ENCODE assay signal across 11 cellular contexts in genomic region chr1:206955476-206956312, GRCh38. TPM values are rescaled to one million over a fixed set of nuclear protein-coding genes. Genes with fewer than 3 reads are reported as not detected.
DNase-seq lines count a peak whose midpoint lies in the region; ATAC-seq and TF ChIP-seq lines count a peak whose summit lies in the region.
"Had no signal": no experiment of that assay in that cellular context is flagged by ENCODE, and none has a peak within 500 bp of the region (broad histone marks: within the 10 kb centered on the region; RNA-seq: fewer than 3 reads in every experiment).

No MANE protein-coding gene starts in this region.

- H3K27me3 ChIP-seq in A673 (replicated peaks; ENCODE audit: insufficient read depth, low read depth, low read length, poor library complexity): peaks cover 9% of the 10 kb centered on the region

- TF ChIP-seq CTCF in Calu3 (IDR thresholded peaks at IDR 0.05; ENCODE audit: unreplicated experiment) (no peak), A673 (conservative IDR thresholded peaks at IDR 0.05; ENCODE audit: low read depth, low read length) (no peak)

- POLR2A ChIA-PET in A673 (lab: Charles Lee; ENCODE audit: low non-redundant PET): no interaction called here

- H3K4me3 ChIP-seq in A673 (ENCODE audit: low read depth, low read length, poor library complexity, severe bottlenecking): no peak overlapping the region

- intact Hi-C loops in Calu3 (cut with micrococcal nuclease; ENCODE audit: unreplicated experiment): no loop called here
- intact Hi-C loops in A673 (cut with micrococcal nuclease; ENCODE audit: unreplicated experiment): no loop called here

- H3K4me3 Mint-ChIP-seq in Calu3 (ENCODE audit: low read depth, unreplicated experiment): no peak overlapping the region

- peaks cover 61% of the 10 kb centered on the region for H3K4me1 Mint-ChIP-seq in Calu3 (ENCODE audit: low read depth, unreplicated experiment)

- no peaks in the 10 kb centered on the region for H3K36me3 ChIP-seq in A673 (ENCODE audit: insufficient read depth, low read length, poor library complexity, severe bottlenecking)

- DNase-seq in Calu3 (no peak), HT-29 (ENCODE audit: low spot score) (peak; percentile 52), kidney tubule cell (ENCODE audit: low spot score) (peak; percentile 44), DMS53 (lab: John Stamatoyannopoulos, UW) (no peak), AML-193 (lab: John Stamatoyannopoulos, UW) (no peak), A673 (ENCODE audit: low spot score) (no peak), SHP77 (lab: John Stamatoyannopoulos, UW) (no peak)
- DNase-seq: NCI-H446 had no signal

- no peaks in the 10 kb centered on the region for H3K9me3 ChIP-seq in A673 (ENCODE audit: low read depth, low read length, poor library complexity, severe bottlenecking)

- H3K27ac Mint-ChIP-seq in Calu3 (ENCODE audit: unreplicated experiment): peak overlapping the region; percentile 72

- CTCF ChIA-PET in Calu3 (lab: Charles Lee): interaction anchor here (0.7 to 2.7 kb wide), 4 partner anchors 22 to 111 kb away, joined by 3 to 8 read pairs (median 5); no protein-coding TSS in a partner anchor
- CTCF ChIA-PET in A673 (lab: Charles Lee): no interaction called here

- peaks cover 16% of the 10 kb centered on the region for H3K36me3 Mint-ChIP-seq in Calu3 (ENCODE audit: insufficient read depth, unreplicated experiment)

- H3K4me1 ChIP-seq in A673 (ENCODE audit: insufficient read depth, low read length, poor library complexity, severe bottlenecking): no peaks in the 10 kb centered on the region

- H3K27me3 Mint-ChIP-seq in Calu3 (ENCODE audit: unreplicated experiment): no peaks in the 10 kb centered on the region

- peak; percentile 54 for ATAC-seq in GM19025 (IDR thresholded peaks at IDR 0.05; ENCODE audit: low read depth, unreplicated experiment)

- no peaks in the 10 kb centered on the region for H3K9me3 Mint-ChIP-seq in Calu3 (ENCODE audit: low read depth, unreplicated experiment)

- BruUV-seq in Calu3 (replicated peaks; lab: Mats Ljungman, UMichigan) (no TSS peak), A673 (replicated peaks; lab: Mats Ljungman, UMichigan) (no TSS peak)

- no peak overlapping the region for H3K27ac ChIP-seq in A673 (ENCODE audit: low read depth, low read length, poor library complexity, severe bottlenecking)

RNA-seq across cellular contexts. Expression of gene PIGR, which starts 9.4 kb away (rescaled TPM):
- total RNA-seq in Calu3 (2022): 250 and 367 TPM in 2 replicates
- 1.4 and 1.5 TPM in 2 replicates for total RNA-seq in HT-29 (2014; rRNA removed; shearing (Covaris generic))
- not detected in 2 replicates for total RNA-seq in A673 (2021)

RNA-seq across cellular contexts. Expression of gene FCAMR, which starts 14.6 kb away (rescaled TPM):
- total RNA-seq in Calu3 (2022) (not detected in 2 replicates), A673 (2021) (not detected in 2 replicates)
- total RNA-seq in HT-29 (2014; rRNA removed; shearing (Covaris generic)): 0.03 and 0.18 TPM in 2 replicates
- total RNA-seq: skeletal muscle tissue, ureter had no signal

RNA-seq across cellular contexts. Expression of gene FCMR, which starts 34.0 kb away (rescaled TPM):
- total RNA-seq in Calu3 (2022) (0.86 and 1.1 TPM in 2 replicates), A673 (2021) (not detected in 2 replicates)
- 0.08 and 3.2 TPM in 2 replicates for total RNA-seq in HT-29 (2014; rRNA removed; shearing (Covaris generic))

RNA-seq across cellular contexts. Expression of gene IL24, which starts 58.5 kb away (rescaled TPM):
- total RNA-seq in Calu3 (2022) (not detected in 2 replicates), A673 (2021) (not detected in 2 replicates)
- total RNA-seq in HT-29 (2014; rRNA removed; shearing (Covaris generic)): not detected in 2 replicates
- total RNA-seq: skeletal muscle tissue, ureter had no signal

Comparison
In these comparisons a context has a peak if more than half of its experiments do, and no peak if none do; other contexts are left out.
1. DNase-seq: peak in HT-29 (single experiment) and kidney tubule cell (single experiment); none in Calu3 (single experiment), DMS53 (single experiment), AML-193 (0 of 2), A673 (single experiment) and SHP77 (0 of 2).
2. RNA of gene PIGR, which starts 9.4 kb away (total RNA-seq): 250 to 367 TPM in Calu3; 1.4 to 1.5 TPM in HT-29 and not detected in A673; every median in the first group is over 10 times any median in the second.